ENCODE assay signal across 12 cellular contexts in genomic region chr19:2033115-2033824, GRCh38. TPM values are rescaled to one million over a fixed set of nuclear protein-coding genes. Genes with fewer than 3 reads are reported as not detected.
DNase-seq lines count a peak whose midpoint lies in the region; FAIRE-seq and TF ChIP-seq lines count a peak whose summit lies in the region.
"Had no signal": no experiment of that assay in that cellular context is flagged by ENCODE, and none has a peak within 500 bp of the region (broad histone marks: within the 10 kb centered on the region; RNA-seq: fewer than 3 reads in every experiment).

No MANE protein-coding gene starts in this region.

- no peak overlapping the region for H2BK5ac ChIP-seq in mesenchymal stem cell (ENCODE audit: low read depth, low read length, poor library complexity, severe bottlenecking)

- peak overlapping the region; percentile 10 for H2AK5ac ChIP-seq in mesenchymal stem cell (ENCODE audit: low read length, severe bottlenecking)

- peaks cover 18% of the 10 kb centered on the region for H3K4me1 Mint-ChIP-seq in T-helper 1 cell treated with Interleukin-12 subunit alpha and Interleukin-12 subunit beta and Interleukin-4 antibody, amounts not matched to agents 30 μg/mL and 1 μg/mL, for 36 hours (ENCODE audit: low read depth)
- H3K4me1 Mint-ChIP-seq in activated T-helper 1 cell treated with anti-CD3 and anti-CD28 coated beads, Interleukin-12 subunit alpha, Interleukin-12 subunit beta, Interleukin-2, Interleukin-4 antibody, amounts not matched to agents 30 ng/mL and 10 ng/mL and 1 ng/mL, durations not matched to agents 14 hours and 24 hours and 36 hours (ENCODE audit: low read depth) = peaks cover 24% of the 10 kb centered on the region

- H3K27ac Mint-ChIP-seq in T-helper 1 cell treated with Interleukin-12 subunit alpha and Interleukin-12 subunit beta and Interleukin-4 antibody, amounts not matched to agents 30 μg/mL and 1 μg/mL, for 36 hours = peak overlapping the region; percentile 57
- H3K27ac Mint-ChIP-seq in activated T-helper 1 cell treated with anti-CD3 and anti-CD28 coated beads, Interleukin-12 subunit alpha, Interleukin-12 subunit beta, Interleukin-2, Interleukin-4 antibody, amounts not matched to agents 30 ng/mL and 10 ng/mL and 1 ng/mL, durations not matched to agents 14 hours and 24 hours and 36 hours = no peak overlapping the region
- H3K27ac Mint-ChIP-seq: progenitor cell of endocrine pancreas had no signal

- no peak overlapping the region for H3K9ac ChIP-seq in mesenchymal stem cell (ENCODE audit: low read length)

- peaks cover 2% of the 10 kb centered on the region for H3K79me1 ChIP-seq in mesenchymal stem cell (replicated peaks; ENCODE audit: low read length, poor library complexity, severe bottlenecking)

- 97% methylated on average over 6 of the region's 6 CpGs for WGBS in mesenchymal stem cell
- WGBS in testis, 2 donors = 86 to 87% methylated on average over 3 to 6 of the region's 6 CpGs

- no peak for TF ChIP-seq POLR2A in testis (IDR thresholded peaks at IDR 0.05)

- no peak for FAIRE-seq in RCC 7860 (lab: Jason Lieb, UNC)

- H3K27me3 Mint-ChIP-seq in T-helper 1 cell treated with Interleukin-12 subunit alpha and Interleukin-12 subunit beta and Interleukin-4 antibody, amounts not matched to agents 30 μg/mL and 1 μg/mL, for 36 hours (ENCODE audit: low read depth) = no peaks in the 10 kb centered on the region
- no peaks in the 10 kb centered on the region for H3K27me3 Mint-ChIP-seq in activated T-helper 1 cell treated with anti-CD3 and anti-CD28 coated beads, Interleukin-12 subunit alpha, Interleukin-12 subunit beta, Interleukin-2, Interleukin-4 antibody, amounts not matched to agents 30 ng/mL and 10 ng/mL and 1 ng/mL, durations not matched to agents 14 hours and 24 hours and 36 hours (ENCODE audit: insufficient read depth)
- H3K27me3 Mint-ChIP-seq: effector memory CD8-positive, alpha-beta T cell; progenitor cell of endocrine pancreas had no signal

- H3K4me1 ChIP-seq in ascending aorta (peaks cover 0 to 16% of the 10 kb centered on the region in 2 donors), mesenchymal stem cell (ENCODE audit: control insufficient read depth, insufficient read depth, low read depth, low read length) (peaks cover 24% of the 10 kb centered on the region), testis (peaks cover 17% of the 10 kb centered on the region)

- peak overlapping the region; percentile 92 for H2BK15ac ChIP-seq in mesenchymal stem cell (ENCODE audit: low read depth, poor library complexity, severe bottlenecking)

- H3K4ac ChIP-seq in mesenchymal stem cell (ENCODE audit: low read depth in 1 of 2, low read length in 2 of 2) = peak overlapping the region in 1 of 2 experiments; percentile 19

- DNase-seq in T-helper 1 cell (no peak), ascending aorta (ENCODE audit: low spot score in 2 of 2) (no peak), mesenchymal stem cell (no peak), testis (no peak), RCC 7860 (ENCODE audit: low spot score) (no peak), NCI-H2196 treated with DMSO at 0.1 percent for 48 hours (lab: John Stamatoyannopoulos, UW; ENCODE audit: unreplicated experiment) (no peak)
- no peak for DNase-seq in activated T-helper 1 cell treated with anti-CD3 and anti-CD28 coated beads, Interleukin-12 subunit alpha, Interleukin-12 subunit beta, Interleukin-2, Interleukin-4 antibody, amounts not matched to agents 30 ng/mL and 10 ng/mL and 1 ng/mL, durations not matched to agents 14 hours and 24 hours and 36 hours (ENCODE audit: low spot score)
- DNase-seq: 8988T; effector memory CD8-positive, alpha-beta T cell; stimulated activated CD4-positive, alpha-beta T cell treated with anti-CD3 and anti-CD28 coated beads, Interleukin-4, amount 100 ng/mL, for 4 hours had no signal

- no peak overlapping the region for H3K4me2 ChIP-seq in mesenchymal stem cell (ENCODE audit: low read length, poor library complexity, severe bottlenecking)

- H2AFZ ChIP-seq in mesenchymal stem cell (ENCODE audit: low read depth, low read length) = no peak overlapping the region

- H3K14ac ChIP-seq in mesenchymal stem cell (ENCODE audit: low read length in 2 of 2) = no peak overlapping the region

- H3K9me3 ChIP-seq in ascending aorta (peaks cover 4 to 9% of the 10 kb centered on the region in 2 donors), mesenchymal stem cell (ENCODE audit: control insufficient read depth, low read length) (no peaks in the 10 kb centered on the region), testis (no peaks in the 10 kb centered on the region)

- H3K27me3 ChIP-seq in ascending aorta (no peaks in the 10 kb centered on the region), mesenchymal stem cell (ENCODE audit: control insufficient read depth in 1 of 2, insufficient read depth in 1 of 2, low read length in 2 of 2) (no peaks in the 10 kb centered on the region), testis (no peaks in the 10 kb centered on the region)

- H3K9me3 Mint-ChIP-seq in T-helper 1 cell treated with Interleukin-12 subunit alpha and Interleukin-12 subunit beta and Interleukin-4 antibody, amounts not matched to agents 30 μg/mL and 1 μg/mL, for 36 hours = no peaks in the 10 kb centered on the region
- no peaks in the 10 kb centered on the region for H3K9me3 Mint-ChIP-seq in activated T-helper 1 cell treated with anti-CD3 and anti-CD28 coated beads, Interleukin-12 subunit alpha, Interleukin-12 subunit beta, Interleukin-2, Interleukin-4 antibody, amounts not matched to agents 30 ng/mL and 10 ng/mL and 1 ng/mL, durations not matched to agents 14 hours and 24 hours and 36 hours
- H3K9me3 Mint-ChIP-seq: effector memory CD8-positive, alpha-beta T cell had no signal

- no peak overlapping the region for H3K23ac ChIP-seq in mesenchymal stem cell (ENCODE audit: low read length in 2 of 2)

- peak overlapping the region; percentile 46 to 56 for H2BK12ac ChIP-seq in mesenchymal stem cell (ENCODE audit: low read length in 2 of 2)

- peaks cover 1 to 4% of the 10 kb centered on the region in 2 donors for H3K36me3 ChIP-seq in ascending aorta
- H3K36me3 ChIP-seq in mesenchymal stem cell (ENCODE audit: control insufficient read depth in 1 of 2, insufficient read depth in 2 of 2, low read depth in 1 of 2, low read length in 2 of 2) = peaks cover 6 to 10% of the 10 kb centered on the region in 2 experiments
- H3K36me3 ChIP-seq in testis (ENCODE audit: low read depth, missing control alignments) = no peaks in the 10 kb centered on the region

- no peak overlapping the region for H4K8ac ChIP-seq in mesenchymal stem cell (ENCODE audit: low read length)

- H3K18ac ChIP-seq in mesenchymal stem cell (ENCODE audit: low read depth in 1 of 2, low read length in 2 of 2) = no peak overlapping the region

- H3K27ac ChIP-seq in ascending aorta = peak overlapping the region; percentile 88 to 92
- no peak overlapping the region for H3K27ac ChIP-seq in mesenchymal stem cell (ENCODE audit: low read length, poor library complexity, severe bottlenecking)
- H3K27ac ChIP-seq in testis = peak overlapping the region; percentile 94 to 95

- H3K36me3 Mint-ChIP-seq in T-helper 1 cell treated with Interleukin-12 subunit alpha and Interleukin-12 subunit beta and Interleukin-4 antibody, amounts not matched to agents 30 μg/mL and 1 μg/mL, for 36 hours (ENCODE audit: low read depth) = peaks cover 6% of the 10 kb centered on the region
- peaks cover 5% of the 10 kb centered on the region for H3K36me3 Mint-ChIP-seq in activated T-helper 1 cell treated with anti-CD3 and anti-CD28 coated beads, Interleukin-12 subunit alpha, Interleukin-12 subunit beta, Interleukin-2, Interleukin-4 antibody, amounts not matched to agents 30 ng/mL and 10 ng/mL and 1 ng/mL, durations not matched to agents 14 hours and 24 hours and 36 hours (ENCODE audit: low read depth)

- no peak overlapping the region for H2BK120ac ChIP-seq in mesenchymal stem cell (ENCODE audit: low read depth, low read length)

- intact Hi-C loops in ascending aorta (cut with DNase I) = no loop called here
- intact Hi-C loops in testis (cut with DNase I; ENCODE audit: low total_unique reads) = no loop called here
- intact Hi-C loops in activated T-helper 1 cell treated with anti-CD3 and anti-CD28 coated beads, Interleukin-12 subunit alpha, Interleukin-12 subunit beta, Interleukin-2, Interleukin-4 antibody, amounts not matched to agents 30 ng/mL and 10 ng/mL and 1 ng/mL, durations not matched to agents 14 hours and 24 hours and 36 hours (cut with micrococcal nuclease) = no loop called here

- no peak overlapping the region for H3K4me3 Mint-ChIP-seq in T-helper 1 cell treated with Interleukin-12 subunit alpha and Interleukin-12 subunit beta and Interleukin-4 antibody, amounts not matched to agents 30 μg/mL and 1 μg/mL, for 36 hours
- H3K4me3 Mint-ChIP-seq in activated T-helper 1 cell treated with anti-CD3 and anti-CD28 coated beads, Interleukin-12 subunit alpha, Interleukin-12 subunit beta, Interleukin-2, Interleukin-4 antibody, amounts not matched to agents 30 ng/mL and 10 ng/mL and 1 ng/mL, durations not matched to agents 14 hours and 24 hours and 36 hours = no peak overlapping the region

- no peak overlapping the region for H4K91ac ChIP-seq in mesenchymal stem cell (ENCODE audit: low read length)

- TF ChIP-seq CTCF in ascending aorta (IDR thresholded peaks at IDR 0.05) (no peak), testis (IDR thresholded peaks at IDR 0.05) (no peak)

- H3K4me3 ChIP-seq in ascending aorta (peak overlapping the region in 1 of 2 donors; percentile 14), mesenchymal stem cell (ENCODE audit: insufficient read depth in 1 of 2, low read depth in 1 of 2, low read length in 2 of 2) (no peak overlapping the region), testis (no peak overlapping the region)

RNA-seq across cellular contexts. Expression of gene BTBD2, which starts 17.8 kb away (rescaled TPM):
- total RNA-seq in ascending aorta (90.1 TPM), testis (100 to 1,000 TPM in 1 of 2 donors, 10 to 100 TPM in 1; 61.1 to 117 TPM)
- 60.4 TPM for polyA plus RNA-seq in mesenchymal stem cell (2013, experiment 1 of 2)
- polyA plus RNA-seq in mesenchymal stem cell (2013, experiment 2 of 2) = 58.7 TPM
- polyA plus RNA-seq in testis (ENCODE audit: insufficient read depth, low read depth, low replicate concordance) = 43.2 TPM
- total RNA-seq in activated T-helper 1 cell treated with anti-CD3 and anti-CD28 coated beads, Interleukin-12 subunit alpha, Interleukin-12 subunit beta, Interleukin-2, Interleukin-4 antibody, amounts not matched to agents 30 ng/mL and 10 ng/mL and 1 ng/mL, durations not matched to agents 14 hours and 24 hours and 36 hours = 27.5 and 27.7 TPM in 2 replicates

RNA-seq across cellular contexts. Expression of gene MKNK2, which starts 17.8 kb away (rescaled TPM):
- total RNA-seq in ascending aorta (228 TPM), testis (100 to 1,000 TPM in 1 of 2 donors, 10 to 100 TPM in 1; 93.0 to 103 TPM)
- polyA plus RNA-seq in mesenchymal stem cell (2013, experiment 1 of 2) = 126 TPM
- 128 TPM for polyA plus RNA-seq in mesenchymal stem cell (2013, experiment 2 of 2)
- 76.5 TPM for polyA plus RNA-seq in testis (ENCODE audit: insufficient read depth, low read depth, low replicate concordance)
- total RNA-seq in activated T-helper 1 cell treated with anti-CD3 and anti-CD28 coated beads, Interleukin-12 subunit alpha, Interleukin-12 subunit beta, Interleukin-2, Interleukin-4 antibody, amounts not matched to agents 30 ng/mL and 10 ng/mL and 1 ng/mL, durations not matched to agents 14 hours and 24 hours and 36 hours = 150 and 166 TPM in 2 replicates
